In the genomic region with DNA sequence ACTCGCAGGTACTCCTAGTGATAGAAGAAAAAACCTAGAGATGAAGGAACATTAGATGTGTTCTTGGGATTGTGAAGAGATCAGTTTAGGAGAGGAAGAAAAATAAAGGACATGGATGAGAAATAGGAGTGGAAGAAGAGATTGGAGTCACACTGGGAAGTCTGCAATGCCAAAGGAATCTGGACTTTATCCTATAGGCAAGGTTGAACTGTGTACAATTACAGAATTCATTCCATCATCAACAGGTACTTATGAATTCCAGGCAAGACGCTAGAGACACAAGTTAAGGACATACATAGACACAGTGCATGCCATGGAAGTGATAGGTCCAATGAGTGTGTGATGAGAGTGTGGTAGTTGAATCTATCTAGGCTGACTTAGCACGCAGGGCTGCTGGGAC, we compare ENCODE assay signal across 26 cellular contexts.
"Had no signal": no experiment of that assay in that cellular context is flagged by ENCODE, and none has a peak within 500 bp of the region (broad histone marks: within the 10 kb centered on the region; RNA-seq: fewer than 3 reads in every experiment).

No MANE protein-coding gene starts in this region.

- H3K4me3 ChIP-seq: coronary artery, esophagus muscularis mucosa, heart right ventricle, lower lobe of right lung, pancreas, testis, tibial artery had no signal

- H3K27me3 ChIP-seq: esophagus muscularis mucosa, foreskin keratinocyte, heart right ventricle, neutrophil, pancreas, testis, tibial artery had no signal

- H3K27me3 Mint-ChIP-seq: type B pancreatic cell had no signal

- H3K9me3 Mint-ChIP-seq: neural crest cell; stimulated activated memory B cell treated with anti-CD40 and anti-IgM and Interleukin-4, amounts not matched to agents 10 μg/mL and 1 μg/mL and 100 μg/mL, for 72 hours had no signal

- H3K4me1 ChIP-seq: foreskin keratinocyte, lower lobe of right lung, testis had no signal

- H3K4me3 Mint-ChIP-seq: memory B cell; naive B cell; natural killer cell treated with Interleukin-12 subunit alpha and Interleukin-12 subunit beta and Interleukin-15 and Interleukin-18, amount 100 ng/mL, for 72 hours; neural crest cell; stimulated activated memory B cell treated with anti-CD40 and anti-IgM and Interleukin-4, amounts not matched to agents 10 μg/mL and 1 μg/mL and 100 μg/mL, for 72 hours; type B pancreatic cell had no signal

- DNase-seq: dermis blood vessel endothelial cell; effector memory CD4-positive, alpha-beta T cell; foreskin keratinocyte; glutamatergic neuron; heart right ventricle; hippocampal formation; kidney glomerular epithelial cell; left ventricle myocardium superior; lower lobe of right lung; naive B cell; pancreas; retina; stimulated activated CD4-positive, alpha-beta T cell treated with anti-CD3 and anti-CD28 coated beads, Interleukin-4, amount 100 ng/mL, for 4 hours; stimulated activated naive CD8-positive, alpha-beta T cell treated with anti-CD3 and anti-CD28 coated beads, Interleukin-15, Interleukin-2, amounts not matched to agents 100 U/mL and 50 U/mL, for 24 hours; substantia nigra; testis; tibial artery had no signal

- H3K4me1 Mint-ChIP-seq: naive B cell; neural crest cell; stimulated activated memory B cell treated with anti-CD40 and anti-IgM and Interleukin-4, amounts not matched to agents 10 μg/mL and 1 μg/mL and 100 μg/mL, for 72 hours had no signal

- H3K36me3 Mint-ChIP-seq: memory B cell; natural killer cell treated with Interleukin-12 subunit alpha and Interleukin-12 subunit beta and Interleukin-15 and Interleukin-18, amount 100 ng/mL, for 72 hours; stimulated activated memory B cell treated with anti-CD40 and anti-IgM and Interleukin-4, amounts not matched to agents 10 μg/mL and 1 μg/mL and 100 μg/mL, for 72 hours; type B pancreatic cell had no signal

- H3K27ac Mint-ChIP-seq: memory B cell; natural killer cell treated with Interleukin-12 subunit alpha and Interleukin-12 subunit beta and Interleukin-15 and Interleukin-18, amount 100 ng/mL, for 72 hours; stimulated activated memory B cell treated with anti-CD40 and anti-IgM and Interleukin-4, amounts not matched to agents 10 μg/mL and 1 μg/mL and 100 μg/mL, for 72 hours; type B pancreatic cell had no signal

- H3K36me3 ChIP-seq: esophagus muscularis mucosa, heart right ventricle, lower lobe of right lung, neutrophil, pancreas, tibial artery had no signal

- H3K27ac ChIP-seq: coronary artery, esophagus muscularis mucosa, foreskin keratinocyte, heart right ventricle, lower lobe of right lung, neutrophil, pancreas, testis, tibial artery had no signal

- ATAC-seq: foreskin keratinocyte; heart right ventricle; left ventricle myocardium superior; lower lobe of right lung; natural killer cell treated with Interleukin-12 subunit alpha and Interleukin-12 subunit beta and Interleukin-15 and Interleukin-18, amount 100 ng/mL, for 72 hours; pancreas; sciatic nerve; stimulated activated memory B cell treated with anti-CD40 and anti-IgM and Interleukin-4, amounts not matched to agents 10 μg/mL and 1 μg/mL and 100 μg/mL, for 72 hours; stimulated activated naive CD8-positive, alpha-beta T cell treated with anti-CD3 and anti-CD28 coated beads, Interleukin-15, Interleukin-2, amounts not matched to agents 100 U/mL and 50 U/mL, for 24 hours had no signal

- H3K9me3 ChIP-seq: esophagus muscularis mucosa, heart right ventricle, lower lobe of right lung, neutrophil, pancreas, testis, tibial artery had no signal
